8 cellular contexts compared by ENCODE assay signal in genomic region chr10:11178606-11179221, GRCh38.
A peak's percentile ranks its signal among the peaks of the same experiment; 100 is the strongest.
DNase-seq lines count a peak whose midpoint lies in the region; ATAC-seq lines count a peak whose summit lies in the region.

No MANE protein-coding gene starts in this region.

- H3K4me3 Mint-ChIP-seq in activated naive CD8-positive, alpha-beta T cell treated with anti-CD3 and anti-CD28 coated beads, Interleukin-2, amount 50 U/mL, for 24 hours = no peak overlapping the region

- H3K9me3 Mint-ChIP-seq in activated naive CD8-positive, alpha-beta T cell treated with anti-CD3 and anti-CD28 coated beads, Interleukin-2, amount 50 U/mL, for 24 hours = peaks cover 5% of the 10 kb centered on the region

- H3K36me3 Mint-ChIP-seq in activated naive CD8-positive, alpha-beta T cell treated with anti-CD3 and anti-CD28 coated beads, Interleukin-2, amount 50 U/mL, for 24 hours (ENCODE audit: low read depth) = peaks cover 84% of the 10 kb centered on the region

- DNase-seq in T follicular helper cell (ENCODE audit: low read depth) (peak; percentile 85), lung microvascular endothelial cell (ENCODE audit: low read depth in 2 of 2) (peak; percentile 18 to 21), NCI-H2029 treated with DMSO at 0.1 percent for 48 hours (lab: John Stamatoyannopoulos, UW) (no peak), midbrain (lab: John Stamatoyannopoulos, UW) (no peak)
- peak; percentile 79 for DNase-seq in activated naive CD8-positive, alpha-beta T cell treated with anti-CD3 and anti-CD28 coated beads, Interleukin-2, amount 50 U/mL, for 24 hours
- peak; percentile 81 for DNase-seq in stimulated activated naive CD8-positive, alpha-beta T cell treated with anti-CD3 and anti-CD28 coated beads, Interleukin-15, Interleukin-2, amounts not matched to agents 100 U/mL and 50 U/mL, for 24 hours

- ATAC-seq in GM19025 (IDR thresholded peaks at IDR 0.05; ENCODE audit: low read depth, unreplicated experiment) (peak; percentile 75), HG03097 (IDR thresholded peaks at IDR 0.05; ENCODE audit: low FRiP score, unreplicated experiment) (peak; percentile 85)
- peak; percentile 87 for ATAC-seq in activated naive CD8-positive, alpha-beta T cell treated with anti-CD3 and anti-CD28 coated beads, Interleukin-2, amount 50 U/mL, for 24 hours
- ATAC-seq in stimulated activated naive CD8-positive, alpha-beta T cell treated with anti-CD3 and anti-CD28 coated beads, Interleukin-15, Interleukin-2, amounts not matched to agents 100 U/mL and 50 U/mL, for 24 hours = peak; percentile 90

- no peak overlapping the region for H3K27ac Mint-ChIP-seq in activated naive CD8-positive, alpha-beta T cell treated with anti-CD3 and anti-CD28 coated beads, Interleukin-2, amount 50 U/mL, for 24 hours

- H3K27me3 Mint-ChIP-seq in activated naive CD8-positive, alpha-beta T cell treated with anti-CD3 and anti-CD28 coated beads, Interleukin-2, amount 50 U/mL, for 24 hours = peaks cover 2% of the 10 kb centered on the region

- peaks cover 98% of the 10 kb centered on the region for H3K4me1 Mint-ChIP-seq in activated naive CD8-positive, alpha-beta T cell treated with anti-CD3 and anti-CD28 coated beads, Interleukin-2, amount 50 U/mL, for 24 hours

Comparison
In these comparisons a context has a peak if more than half of its experiments do, and no peak if none do; other contexts are left out.
1. DNase-seq: peak in T follicular helper cell (single experiment), activated naive CD8-positive, alpha-beta T cell treated with anti-CD3 and anti-CD28 coated beads, Interleukin-2, amount 50 U/mL, for 24 hours (single experiment), lung microvascular endothelial cell (2 of 2) and stimulated activated naive CD8-positive, alpha-beta T cell treated with anti-CD3 and anti-CD28 coated beads, Interleukin-15, Interleukin-2, amounts not matched to agents 100 U/mL and 50 U/mL, for 24 hours (single experiment); none in NCI-H2029 treated with DMSO at 0.1 percent for 48 hours (single experiment) and midbrain (single experiment).
2. Peak in every context shown above with its lines, with median percentiles within 50 percentile points of each other: ATAC-seq.